ENCODE assay signal across 7 cellular contexts in the genomic region with DNA sequence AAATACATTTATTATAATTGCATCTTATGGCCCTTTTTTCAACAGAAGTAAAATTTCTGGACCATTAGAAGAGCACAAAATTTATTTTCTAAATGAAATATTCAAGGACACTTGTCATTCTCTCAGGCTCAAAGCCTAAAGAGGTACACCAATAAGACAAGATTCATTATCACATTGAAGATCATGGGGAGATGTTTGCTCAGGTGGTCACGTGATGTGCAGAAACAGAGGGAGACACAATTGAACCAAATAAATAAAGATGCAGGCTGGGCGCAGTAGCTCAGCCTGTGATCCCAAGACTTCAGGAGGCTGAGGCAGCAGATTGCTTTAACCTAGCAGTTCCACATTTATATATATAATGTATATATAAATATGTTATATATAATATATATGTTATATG.
"Had no signal": no experiment of that assay in that cellular context is flagged by ENCODE, and none has a peak within 500 bp of the region (broad histone marks: within the 10 kb centered on the region; RNA-seq: fewer than 3 reads in every experiment).

No MANE protein-coding gene starts in this region.

- H3K27ac ChIP-seq: HL-60, KMS-11 had no signal

- H3K4me2 ChIP-seq: KMS-11 had no signal

- H3K4me3 Mint-ChIP-seq: IgD-negative memory B cell had no signal

- H3K36me3 Mint-ChIP-seq: IgD-negative memory B cell had no signal

- H3K9ac ChIP-seq: KMS-11 had no signal

- H3K27ac Mint-ChIP-seq: IgD-negative memory B cell had no signal

- DNase-seq: IMR-90, KBM-7, KG1 had no signal

- FAIRE-seq: HTR-8/SVneo had no signal

- H3K9me3 Mint-ChIP-seq: IgD-negative memory B cell had no signal
